Comparison of ENCODE assay signal across 35 cellular contexts in genomic region chr11:39174228-39174627, GRCh38.
"Had no signal": no experiment of that assay in that cellular context is flagged by ENCODE, and none has a peak within 500 bp of the region (broad histone marks: within the 10 kb centered on the region; RNA-seq: fewer than 3 reads in every experiment).

No MANE protein-coding gene starts in this region.

- H3K4me3 ChIP-seq: ascending aorta, breast epithelium had no signal

- H3K27me3 ChIP-seq: ascending aorta, brain microvascular endothelial cell, breast epithelium had no signal

- H3K9me3 Mint-ChIP-seq: activated CD4-positive, alpha-beta memory T cell treated with anti-CD3 and anti-CD28 coated beads, Interleukin-2, amount 10 ng/mL, durations not matched to agents 7 days and 5 days; activated naive CD4-positive, alpha-beta T cell treated with anti-CD3 and anti-CD28 coated beads, Interleukin-2, amount 50 U/mL, for 24 hours; activated T-cell treated with anti-CD3 and anti-CD28 coated beads, Interleukin-2, amount 50 U/mL, for 24 hours had no signal

- H3K27ac Mint-ChIP-seq: activated B cell treated with CpG ODN at 0.5 μM for 24 hours; activated CD4-positive, alpha-beta memory T cell treated with anti-CD3 and anti-CD28 coated beads, Interleukin-2, amount 10 ng/mL, durations not matched to agents 7 days and 5 days; activated CD4-positive, alpha-beta T cell treated with anti-CD3 and anti-CD28 coated beads, Interleukin-2, amount 10 ng/mL, durations not matched to agents 24 days and 14 days; activated CD8-positive, alpha-beta memory T cell treated with anti-CD3 and anti-CD28 coated beads, Interleukin-2, amount 10 ng/mL, durations not matched to agents 7 days and 5 days; activated CD8-positive, alpha-beta T cell treated with anti-CD3 and anti-CD28 coated beads, Interleukin-2, amount 10 ng/mL, durations not matched to agents 7 days and 5 days; activated naive CD4-positive, alpha-beta T cell treated with anti-CD3 and anti-CD28 coated beads, Interleukin-2, amount 10 ng/mL, durations not matched to agents 7 days and 5 days; activated naive CD4-positive, alpha-beta T cell treated with anti-CD3 and anti-CD28 coated beads, Interleukin-2, amount 50 U/mL, for 24 hours; activated naive CD8-positive, alpha-beta T cell; activated naive CD8-positive, alpha-beta T cell treated with anti-CD3 and anti-CD28 coated beads, Interleukin-2, amount 10 ng/mL, durations not matched to agents 7 days and 5 days; activated naive CD8-positive, alpha-beta T cell treated with anti-CD3 and anti-CD28 coated beads, Interleukin-2, amount 50 U/mL, for 24 hours; activated T-cell treated with anti-CD3 and anti-CD28 coated beads, Interleukin-2, amount 50 U/mL, for 24 hours; activated T-helper 2 cell treated with anti-CD3 and anti-CD28 coated beads, Interferon-gamma antibody, Interleukin-2, Interleukin-4, amounts not matched to agents 10 μg/mL and 5 μg/mL and 100 μg/mL, durations not matched to agents 14 hours and 24 hours and 36 hours; T-helper 1 cell treated with Interleukin-12 subunit alpha and Interleukin-12 subunit beta and Interleukin-4 antibody, amounts not matched to agents 30 μg/mL and 1 μg/mL, for 36 hours; T-helper 2 cell treated with Interferon-gamma antibody and Interleukin-4, amounts not matched to agents 5 μg/mL and 100 μg/mL, for 36 hours had no signal

- H3K36me3 Mint-ChIP-seq: activated CD8-positive, alpha-beta memory T cell treated with anti-CD3 and anti-CD28 coated beads, Interleukin-2, amount 10 ng/mL, durations not matched to agents 7 days and 5 days; activated naive CD4-positive, alpha-beta T cell treated with anti-CD3 and anti-CD28 coated beads, Interleukin-2, amount 10 ng/mL, durations not matched to agents 7 days and 5 days; activated naive CD4-positive, alpha-beta T cell treated with anti-CD3 and anti-CD28 coated beads, Interleukin-2, amount 50 U/mL, for 24 hours; activated naive CD8-positive, alpha-beta T cell; activated naive CD8-positive, alpha-beta T cell treated with anti-CD3 and anti-CD28 coated beads, Interleukin-2, amount 10 ng/mL, durations not matched to agents 7 days and 5 days had no signal

- ATAC-seq: activated CD8-positive, alpha-beta memory T cell treated with anti-CD3 and anti-CD28 coated beads, Interleukin-2, amount 10 ng/mL, durations not matched to agents 7 days and 5 days; activated CD8-positive, alpha-beta T cell treated with anti-CD3 and anti-CD28 coated beads, Interleukin-2, amount 10 ng/mL, durations not matched to agents 7 days and 5 days; activated naive CD8-positive, alpha-beta T cell treated with anti-CD3 and anti-CD28 coated beads, Interleukin-2, amount 50 U/mL, for 24 hours had no signal

- H3K27ac ChIP-seq: ascending aorta, brain microvascular endothelial cell, breast epithelium, VCaP had no signal

- H3K27me3 Mint-ChIP-seq: activated B cell treated with CpG ODN at 0.5 μM for 24 hours; activated CD4-positive, alpha-beta memory T cell treated with anti-CD3 and anti-CD28 coated beads, Interleukin-2, amount 10 ng/mL, durations not matched to agents 7 days and 5 days; activated CD4-positive, alpha-beta T cell treated with anti-CD3 and anti-CD28 coated beads, Interleukin-2, amount 10 ng/mL, durations not matched to agents 24 days and 14 days; activated CD8-positive, alpha-beta memory T cell treated with anti-CD3 and anti-CD28 coated beads, Interleukin-2, amount 10 ng/mL, durations not matched to agents 7 days and 5 days; activated naive CD4-positive, alpha-beta T cell treated with anti-CD3 and anti-CD28 coated beads, Interleukin-2, amount 10 ng/mL, durations not matched to agents 7 days and 5 days; activated naive CD4-positive, alpha-beta T cell treated with anti-CD3 and anti-CD28 coated beads, Interleukin-2, amount 50 U/mL, for 24 hours; activated naive CD8-positive, alpha-beta T cell; activated naive CD8-positive, alpha-beta T cell treated with anti-CD3 and anti-CD28 coated beads, Interleukin-2, amount 10 ng/mL, durations not matched to agents 7 days and 5 days; activated naive CD8-positive, alpha-beta T cell treated with anti-CD3 and anti-CD28 coated beads, Interleukin-2, amount 50 U/mL, for 24 hours; activated T-cell treated with anti-CD3 and anti-CD28 coated beads, Interleukin-2, amount 50 U/mL, for 24 hours had no signal

- H3K9me3 ChIP-seq: ascending aorta, breast epithelium had no signal

- H3K4me1 Mint-ChIP-seq: activated B cell treated with CpG ODN at 0.5 μM for 24 hours; activated CD4-positive, alpha-beta memory T cell treated with anti-CD3 and anti-CD28 coated beads, Interleukin-2, amount 10 ng/mL, durations not matched to agents 7 days and 5 days; activated CD4-positive, alpha-beta T cell treated with anti-CD3 and anti-CD28 coated beads, Interleukin-2, amount 10 ng/mL, durations not matched to agents 24 days and 14 days; activated CD8-positive, alpha-beta memory T cell treated with anti-CD3 and anti-CD28 coated beads, Interleukin-2, amount 10 ng/mL, durations not matched to agents 7 days and 5 days; activated naive CD4-positive, alpha-beta T cell treated with anti-CD3 and anti-CD28 coated beads, Interleukin-2, amount 10 ng/mL, durations not matched to agents 7 days and 5 days; activated naive CD4-positive, alpha-beta T cell treated with anti-CD3 and anti-CD28 coated beads, Interleukin-2, amount 50 U/mL, for 24 hours; activated naive CD8-positive, alpha-beta T cell treated with anti-CD3 and anti-CD28 coated beads, Interleukin-2, amount 10 ng/mL, durations not matched to agents 7 days and 5 days; activated naive CD8-positive, alpha-beta T cell treated with anti-CD3 and anti-CD28 coated beads, Interleukin-2, amount 50 U/mL, for 24 hours had no signal

- FAIRE-seq: TTC549 had no signal

- H3K36me3 ChIP-seq: ascending aorta, brain microvascular endothelial cell, breast epithelium had no signal

- H3K4me3 Mint-ChIP-seq: activated B cell treated with CpG ODN at 0.5 μM for 24 hours; activated CD4-positive, alpha-beta memory T cell treated with anti-CD3 and anti-CD28 coated beads, Interleukin-2, amount 10 ng/mL, durations not matched to agents 7 days and 5 days; activated CD4-positive, alpha-beta T cell treated with anti-CD3 and anti-CD28 coated beads, Interleukin-2, amount 10 ng/mL, durations not matched to agents 24 days and 14 days; activated CD8-positive, alpha-beta memory T cell treated with anti-CD3 and anti-CD28 coated beads, Interleukin-2, amount 10 ng/mL, durations not matched to agents 7 days and 5 days; activated CD8-positive, alpha-beta T cell treated with anti-CD3 and anti-CD28 coated beads, Interleukin-2, amount 10 ng/mL, durations not matched to agents 7 days and 5 days; activated naive CD4-positive, alpha-beta T cell treated with anti-CD3 and anti-CD28 coated beads, Interleukin-2, amount 10 ng/mL, durations not matched to agents 7 days and 5 days; activated naive CD4-positive, alpha-beta T cell treated with anti-CD3 and anti-CD28 coated beads, Interleukin-2, amount 50 U/mL, for 24 hours; activated naive CD8-positive, alpha-beta T cell; activated naive CD8-positive, alpha-beta T cell treated with anti-CD3 and anti-CD28 coated beads, Interleukin-2, amount 10 ng/mL, durations not matched to agents 7 days and 5 days; activated naive CD8-positive, alpha-beta T cell treated with anti-CD3 and anti-CD28 coated beads, Interleukin-2, amount 50 U/mL, for 24 hours; activated T-cell treated with anti-CD3 and anti-CD28 coated beads, Interleukin-2, amount 50 U/mL, for 24 hours; T-helper 1 cell treated with Interleukin-12 subunit alpha and Interleukin-12 subunit beta and Interleukin-4 antibody, amounts not matched to agents 30 μg/mL and 1 μg/mL, for 36 hours; T-helper 2 cell treated with Interferon-gamma antibody and Interleukin-4, amounts not matched to agents 5 μg/mL and 100 μg/mL, for 36 hours had no signal

- DNase-seq: activated B cell treated with CpG ODN at 0.5 μM for 24 hours; activated CD4-positive, alpha-beta memory T cell treated with anti-CD3 and anti-CD28 coated beads, Interleukin-2, amount 10 ng/mL, durations not matched to agents 7 days and 5 days; activated CD4-positive, alpha-beta T cell treated with anti-CD3 and anti-CD28 coated beads for 4 hours; activated CD4-positive, alpha-beta T cell treated with anti-CD3 and anti-CD28 coated beads, Interleukin-2, amount 10 ng/mL, durations not matched to agents 24 days and 14 days; activated CD4-positive, alpha-beta T cell treated with anti-CD3 and anti-CD28 coated beads, Interleukin-2, amount 50 U/mL, for 1 hour; activated CD4-positive, alpha-beta T cell treated with anti-CD3 and anti-CD28 coated beads, Interleukin-2, amount 50 U/mL, for 4 hours; activated CD4-positive, CD25-positive, alpha-beta regulatory T cell treated with anti-CD3 and anti-CD28 coated beads, Interleukin-2, amount 50 U/mL, for 72 hours; activated CD8-positive, alpha-beta memory T cell treated with anti-CD3 and anti-CD28 coated beads for 24 hours; activated CD8-positive, alpha-beta memory T cell treated with anti-CD3 and anti-CD28 coated beads, Interleukin-2, amount 10 ng/mL, durations not matched to agents 7 days and 5 days; activated CD8-positive, alpha-beta memory T cell treated with anti-CD3 and anti-CD28 coated beads, Interleukin-2, amount 50 U/mL, for 48 hours; activated CD8-positive, alpha-beta T cell treated with anti-CD3 and anti-CD28 coated beads, Interleukin-2, amount 10 ng/mL, durations not matched to agents 7 days and 5 days; activated effector memory CD4-positive, alpha-beta T cell treated with Interleukin-2 at 50 U/mL for 16 hours; activated gamma-delta T cell; activated naive CD4-positive, alpha-beta T cell treated with anti-CD3 and anti-CD28 coated beads, Interleukin-2, amount 10 ng/mL, durations not matched to agents 7 days and 5 days; activated naive CD4-positive, alpha-beta T cell treated with Interleukin-2 at 50 U/mL for 16 hours; activated naive CD8-positive, alpha-beta T cell treated with anti-CD3 and anti-CD28 coated beads, Interleukin-2, amount 10 ng/mL, durations not matched to agents 7 days and 5 days; activated naive CD8-positive, alpha-beta T cell treated with anti-CD3 and anti-CD28 coated beads, Interleukin-2, amount 50 U/mL, for 24 hours; activated T-cell treated with anti-CD3 and anti-CD28 coated beads, Interleukin-2, amount 50 U/mL, for 24 hours; activated T-cell treated with anti-CD3 and anti-CD28 coated beads, Interleukin-2, amount 50 U/mL, for 48 hours; amygdala; anterior cingulate cortex; brain microvascular endothelial cell; central memory CD4-positive, alpha-beta T cell; T-helper 1 cell; T-helper 2 cell; T-helper 9 cell had no signal

- H3K4me1 ChIP-seq: ascending aorta, breast epithelium had no signal
